ENCODE assay signal across 16 cellular contexts in genomic region chr2:159139216-159139933, GRCh38.
DNase-seq lines count a peak whose midpoint lies in the region; TF ChIP-seq lines count a peak whose summit lies in the region.
"Had no signal": no experiment of that assay in that cellular context is flagged by ENCODE, and none has a peak within 500 bp of the region (broad histone marks: within the 10 kb centered on the region; RNA-seq: fewer than 3 reads in every experiment).

No MANE protein-coding gene starts in this region.

- no peak for TF ChIP-seq EP300 in transverse colon (IDR thresholded peaks at IDR 0.05; ENCODE audit: low read depth)

- 79 to 80% methylated on average over 5 of the region's 5 CpGs for WGBS in transverse colon (ENCODE audit: low coverage in 1 of 2), 2 donors

- H3K4me1 Mint-ChIP-seq in dendritic cell treated with granulocyte-macrophage colony-stimulating factor and Interleukin-4, amounts not matched to agents 40 ng/mL and 50 ng/mL, for 4 days (ENCODE audit: low read depth), result peaks cover under 1% of the 10 kb centered on the region
- H3K4me1 Mint-ChIP-seq in mesothelial cell of epicardium, result peaks cover 67% of the 10 kb centered on the region

- H3K27me3 Mint-ChIP-seq in dendritic cell treated with granulocyte-macrophage colony-stimulating factor and Interleukin-4, amounts not matched to agents 40 ng/mL and 50 ng/mL, for 4 days, result no peaks in the 10 kb centered on the region
- H3K27me3 Mint-ChIP-seq in mesothelial cell of epicardium (ENCODE audit: low read depth), result no peaks in the 10 kb centered on the region

- intact Hi-C loops in dendritic cell treated with granulocyte-macrophage colony-stimulating factor and Interleukin-4, amounts not matched to agents 40 ng/mL and 50 ng/mL, for 4 days (cut with micrococcal nuclease), result no loop called here
- intact Hi-C loops in transverse colon (cut with DNase I; ENCODE audit: low total_unique reads), result no loop called here

- in situ Hi-C loops in transverse colon (cut with MboI; ENCODE audit: low pct_ligation_motif_present in 1 of 4, low pct_unique_long_range_greater_than_20kb in 1 of 4, low sequenced_read_pairs in 3 of 4), result no loop called here

- H3K27me3 ChIP-seq in transverse colon, result no peaks in the 10 kb centered on the region
- H3K27me3 ChIP-seq: BLaER1 treated with 17β-estradiol and CSF1 and Interleukin-3, amounts not matched to agents 10 nM and 100 nM; sigmoid colon; vagina had no signal

- TF ChIP-seq POLR2A in NB4 (IDR thresholded peaks at IDR 0.05; ENCODE audit: extremely low read depth, insufficient read length), result no peak
- TF ChIP-seq POLR2A in transverse colon (IDR thresholded peaks at IDR 0.05), result no peak

- no peaks in the 10 kb centered on the region for H3K36me3 Mint-ChIP-seq in dendritic cell treated with granulocyte-macrophage colony-stimulating factor and Interleukin-4, amounts not matched to agents 40 ng/mL and 50 ng/mL, for 4 days (ENCODE audit: low read depth)
- H3K36me3 Mint-ChIP-seq in mesothelial cell of epicardium, result peaks cover 9% of the 10 kb centered on the region
- H3K36me3 Mint-ChIP-seq: stimulated activated effector memory CD8-positive, alpha-beta T cell treated with anti-CD3 and anti-CD28 coated beads, Interleukin-12 subunit alpha, Interleukin-12 subunit beta, amount 100 ng/mL, for 72 hours had no signal

- H3K27ac Mint-ChIP-seq in dendritic cell treated with granulocyte-macrophage colony-stimulating factor and Interleukin-4, amounts not matched to agents 40 ng/mL and 50 ng/mL, for 4 days, result peak overlapping the region; percentile 17
- H3K27ac Mint-ChIP-seq in mesothelial cell of epicardium, result peak overlapping the region; percentile 90
- H3K27ac Mint-ChIP-seq: stimulated activated effector memory CD8-positive, alpha-beta T cell treated with anti-CD3 and anti-CD28 coated beads, Interleukin-12 subunit alpha, Interleukin-12 subunit beta, amount 100 ng/mL, for 72 hours had no signal

- no peak overlapping the region for H3K4me3 ChIP-seq in NB4 (ENCODE audit: low read depth, low read length)
- no peak overlapping the region for H3K4me3 ChIP-seq in transverse colon
- H3K4me3 ChIP-seq: BLaER1 treated with 17β-estradiol and CSF1 and Interleukin-3, amounts not matched to agents 10 nM and 100 nM; sigmoid colon; vagina had no signal

- H3K4me1 ChIP-seq in transverse colon, result peaks cover 0 to 38% (median 14%) of the 10 kb centered on the region in 4 donors

- H3K9me3 Mint-ChIP-seq in dendritic cell treated with granulocyte-macrophage colony-stimulating factor and Interleukin-4, amounts not matched to agents 40 ng/mL and 50 ng/mL, for 4 days, result no peaks in the 10 kb centered on the region
- H3K9me3 Mint-ChIP-seq in mesothelial cell of epicardium, result no peaks in the 10 kb centered on the region
- H3K9me3 Mint-ChIP-seq: stimulated activated effector memory CD8-positive, alpha-beta T cell treated with anti-CD3 and anti-CD28 coated beads, Interleukin-12 subunit alpha, Interleukin-12 subunit beta, amount 100 ng/mL, for 72 hours had no signal

- H3K36me3 ChIP-seq in transverse colon, result no peaks in the 10 kb centered on the region
- H3K36me3 ChIP-seq: BLaER1 treated with 17β-estradiol and CSF1 and Interleukin-3, amounts not matched to agents 10 nM and 100 nM; sigmoid colon; vagina; WERI-Rb-1 had no signal

- H3K9me3 ChIP-seq in transverse colon, result no peaks in the 10 kb centered on the region
- H3K9me3 ChIP-seq: BLaER1 treated with 17β-estradiol and CSF1 and Interleukin-3, amounts not matched to agents 10 nM and 100 nM; sigmoid colon; vagina had no signal

- TF ChIP-seq CTCF in NB4 (IDR thresholded peaks at IDR 0.05; ENCODE audit: low read depth, low read length) (no peak), mesothelial cell of epicardium (IDR thresholded peaks at IDR 0.05; ENCODE audit: unreplicated experiment) (no peak), transverse colon (IDR thresholded peaks at IDR 0.05) (no peak)

- no peak overlapping the region for H3K27ac ChIP-seq in transverse colon
- H3K27ac ChIP-seq: BLaER1 treated with 17β-estradiol and CSF1 and Interleukin-3, amounts not matched to agents 10 nM and 100 nM; vagina had no signal

- peak; percentile 40 for DNase-seq in EH (ENCODE audit: low read depth)
- DNase-seq in NB4 (ENCODE audit: low read depth), result peak; percentile 19
- no peak for DNase-seq in mesothelial cell of epicardium (ENCODE audit: low spot score in 2 of 2, unreplicated experiment in 2 of 2)
- DNase-seq in transverse colon, result no peak
- DNase-seq in NCI-H2081 (lab: John Stamatoyannopoulos, UW), result no peak
- no peak for DNase-seq in NCI-H82 treated with DMSO at 0.1 percent for 48 hours (lab: John Stamatoyannopoulos, UW; ENCODE audit: unreplicated experiment)
- no peak for DNase-seq in ureter (ENCODE audit: low spot score)
- DNase-seq: anterior cingulate cortex, dermis blood vessel endothelial cell, NCI-H1105 treated with DMSO at 0.1 percent for 48 hours, sigmoid colon, WERI-Rb-1 had no signal

- H3K4me3 Mint-ChIP-seq in dendritic cell treated with granulocyte-macrophage colony-stimulating factor and Interleukin-4, amounts not matched to agents 40 ng/mL and 50 ng/mL, for 4 days, result no peak overlapping the region
- H3K4me3 Mint-ChIP-seq in mesothelial cell of epicardium, result no peak overlapping the region
- H3K4me3 Mint-ChIP-seq: stimulated activated effector memory CD8-positive, alpha-beta T cell treated with anti-CD3 and anti-CD28 coated beads, Interleukin-12 subunit alpha, Interleukin-12 subunit beta, amount 100 ng/mL, for 72 hours had no signal

Comparison
In these comparisons a context has a peak if more than half of its experiments do, and no peak if none do; other contexts are left out.
1. DNase-seq: peak in EH (single experiment) and NB4 (single experiment); none in mesothelial cell of epicardium (0 of 2), transverse colon (single experiment), NCI-H2081 (0 of 2), NCI-H82 treated with DMSO at 0.1 percent for 48 hours (single experiment) and ureter (single experiment).